ENCODE assay signal across 1 cellular context in the genomic region with DNA sequence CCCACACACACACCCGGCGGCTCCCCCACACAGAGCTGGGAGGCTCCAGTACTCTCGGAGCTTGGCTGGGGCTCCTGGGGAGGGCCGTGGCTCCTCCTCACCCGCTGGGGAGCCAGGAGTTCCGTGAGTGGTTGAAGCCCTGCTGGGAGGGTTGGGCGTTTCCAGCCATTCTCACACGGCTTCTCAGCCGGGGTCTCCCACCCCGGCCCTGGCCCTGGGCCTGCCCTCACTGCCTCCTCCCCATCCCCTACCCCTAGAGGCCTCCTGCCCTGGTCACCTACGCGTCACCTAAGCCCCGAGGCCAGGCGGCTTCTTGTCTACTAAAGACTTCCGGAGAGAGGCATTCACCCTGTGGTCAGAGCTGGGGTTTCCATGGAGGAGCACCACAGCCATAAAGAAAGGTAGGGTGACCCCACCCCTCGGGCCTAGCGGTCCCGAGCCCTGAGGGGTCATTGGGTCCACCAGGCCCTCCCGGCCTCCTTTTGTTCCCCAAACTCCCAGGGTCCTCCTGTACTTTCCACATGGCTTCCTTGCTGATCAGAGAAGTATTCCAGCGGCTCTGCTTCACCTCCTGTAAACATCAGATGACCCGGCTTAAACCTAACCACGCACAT.
TF ChIP-seq lines count a peak whose summit lies in the region.

No MANE protein-coding gene starts in this region.

TF ChIP-seq in HepG2, 621 proteins besides CTCF, POLR2A, EP300 and RAD21 (continued from another document and continues in another):
- TF ChIP-seq, protein P1, sequence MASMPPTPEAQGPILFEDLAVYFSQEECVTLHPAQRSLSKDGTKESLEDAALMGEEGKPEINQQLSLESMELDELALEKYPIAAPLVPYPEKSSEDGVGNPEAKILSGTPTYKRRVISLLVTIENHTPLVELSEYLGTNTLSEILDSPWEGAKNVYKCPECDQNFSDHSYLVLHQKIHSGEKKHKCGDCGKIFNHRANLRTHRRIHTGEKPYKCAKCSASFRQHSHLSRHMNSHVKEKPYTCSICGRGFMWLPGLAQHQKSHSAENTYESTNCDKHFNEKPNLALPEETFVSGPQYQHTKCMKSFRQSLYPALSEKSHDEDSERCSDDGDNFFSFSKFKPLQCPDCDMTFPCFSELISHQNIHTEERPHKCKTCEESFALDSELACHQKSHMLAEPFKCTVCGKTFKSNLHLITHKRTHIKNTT (CRISPR knock-in tag; IDR thresholded peaks at IDR 0.05) = no peak
- no peak for TF ChIP-seq ZNF703 (CRISPR knock-in tag; IDR thresholded peaks at IDR 0.05; ENCODE audit: borderline replicate concordance)
- no peak for TF ChIP-seq ZFP62 (CRISPR knock-in tag; IDR thresholded peaks at IDR 0.05)
- TF ChIP-seq SP2 (CRISPR knock-in tag; IDR thresholded peaks at IDR 0.05) = no peak
- TF ChIP-seq ZNF24 (IDR thresholded peaks at IDR 0.05) = no peak
- no peak for TF ChIP-seq ZNF326 (CRISPR knock-in tag; IDR thresholded peaks at IDR 0.05; ENCODE audit: borderline replicate concordance)
- no peak for TF ChIP-seq RAD51 (IDR thresholded peaks at IDR 0.05; ENCODE audit: borderline replicate concordance)
- no peak for TF ChIP-seq KLF12 (CRISPR knock-in tag; IDR thresholded peaks at IDR 0.05; ENCODE audit: borderline replicate concordance)
- no peak for TF ChIP-seq YEATS2 (CRISPR knock-in tag; IDR thresholded peaks at IDR 0.05; ENCODE audit: borderline replicate concordance)
- TF ChIP-seq HMG20B (CRISPR knock-in tag; conservative IDR thresholded peaks at IDR 0.05) = no peak
- TF ChIP-seq ZNF343 (CRISPR knock-in tag; IDR thresholded peaks at IDR 0.05) = no peak
- no peak for TF ChIP-seq NR1H2 (CRISPR knock-in tag; IDR thresholded peaks at IDR 0.05; ENCODE audit: borderline replicate concordance, low read depth)
- no peak for TF ChIP-seq ZNF614 (CRISPR knock-in tag; IDR thresholded peaks at IDR 0.05; ENCODE audit: borderline replicate concordance)
- TF ChIP-seq, protein P2, sequence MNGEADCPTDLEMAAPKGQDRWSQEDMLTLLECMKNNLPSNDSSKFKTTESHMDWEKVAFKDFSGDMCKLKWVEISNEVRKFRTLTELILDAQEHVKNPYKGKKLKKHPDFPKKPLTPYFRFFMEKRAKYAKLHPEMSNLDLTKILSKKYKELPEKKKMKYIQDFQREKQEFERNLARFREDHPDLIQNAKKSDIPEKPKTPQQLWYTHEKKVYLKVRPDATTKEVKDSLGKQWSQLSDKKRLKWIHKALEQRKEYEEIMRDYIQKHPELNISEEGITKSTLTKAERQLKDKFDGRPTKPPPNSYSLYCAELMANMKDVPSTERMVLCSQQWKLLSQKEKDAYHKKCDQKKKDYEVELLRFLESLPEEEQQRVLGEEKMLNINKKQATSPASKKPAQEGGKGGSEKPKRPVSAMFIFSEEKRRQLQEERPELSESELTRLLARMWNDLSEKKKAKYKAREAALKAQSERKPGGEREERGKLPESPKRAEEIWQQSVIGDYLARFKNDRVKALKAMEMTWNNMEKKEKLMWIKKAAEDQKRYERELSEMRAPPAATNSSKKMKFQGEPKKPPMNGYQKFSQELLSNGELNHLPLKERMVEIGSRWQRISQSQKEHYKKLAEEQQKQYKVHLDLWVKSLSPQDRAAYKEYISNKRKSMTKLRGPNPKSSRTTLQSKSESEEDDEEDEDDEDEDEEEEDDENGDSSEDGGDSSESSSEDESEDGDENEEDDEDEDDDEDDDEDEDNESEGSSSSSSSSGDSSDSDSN (CRISPR knock-in tag; IDR thresholded peaks at IDR 0.05) = peak; percentile 90
- peak; percentile 43; the same call in 1 of the 2 replicates for TF ChIP-seq EED (CRISPR knock-in tag; IDR thresholded peaks at IDR 0.05)
- TF ChIP-seq TEAD3 (CRISPR knock-in tag; optimal IDR thresholded peaks at IDR 0.05; ENCODE audit: borderline replicate concordance) = no peak
- TF ChIP-seq, protein P3, sequence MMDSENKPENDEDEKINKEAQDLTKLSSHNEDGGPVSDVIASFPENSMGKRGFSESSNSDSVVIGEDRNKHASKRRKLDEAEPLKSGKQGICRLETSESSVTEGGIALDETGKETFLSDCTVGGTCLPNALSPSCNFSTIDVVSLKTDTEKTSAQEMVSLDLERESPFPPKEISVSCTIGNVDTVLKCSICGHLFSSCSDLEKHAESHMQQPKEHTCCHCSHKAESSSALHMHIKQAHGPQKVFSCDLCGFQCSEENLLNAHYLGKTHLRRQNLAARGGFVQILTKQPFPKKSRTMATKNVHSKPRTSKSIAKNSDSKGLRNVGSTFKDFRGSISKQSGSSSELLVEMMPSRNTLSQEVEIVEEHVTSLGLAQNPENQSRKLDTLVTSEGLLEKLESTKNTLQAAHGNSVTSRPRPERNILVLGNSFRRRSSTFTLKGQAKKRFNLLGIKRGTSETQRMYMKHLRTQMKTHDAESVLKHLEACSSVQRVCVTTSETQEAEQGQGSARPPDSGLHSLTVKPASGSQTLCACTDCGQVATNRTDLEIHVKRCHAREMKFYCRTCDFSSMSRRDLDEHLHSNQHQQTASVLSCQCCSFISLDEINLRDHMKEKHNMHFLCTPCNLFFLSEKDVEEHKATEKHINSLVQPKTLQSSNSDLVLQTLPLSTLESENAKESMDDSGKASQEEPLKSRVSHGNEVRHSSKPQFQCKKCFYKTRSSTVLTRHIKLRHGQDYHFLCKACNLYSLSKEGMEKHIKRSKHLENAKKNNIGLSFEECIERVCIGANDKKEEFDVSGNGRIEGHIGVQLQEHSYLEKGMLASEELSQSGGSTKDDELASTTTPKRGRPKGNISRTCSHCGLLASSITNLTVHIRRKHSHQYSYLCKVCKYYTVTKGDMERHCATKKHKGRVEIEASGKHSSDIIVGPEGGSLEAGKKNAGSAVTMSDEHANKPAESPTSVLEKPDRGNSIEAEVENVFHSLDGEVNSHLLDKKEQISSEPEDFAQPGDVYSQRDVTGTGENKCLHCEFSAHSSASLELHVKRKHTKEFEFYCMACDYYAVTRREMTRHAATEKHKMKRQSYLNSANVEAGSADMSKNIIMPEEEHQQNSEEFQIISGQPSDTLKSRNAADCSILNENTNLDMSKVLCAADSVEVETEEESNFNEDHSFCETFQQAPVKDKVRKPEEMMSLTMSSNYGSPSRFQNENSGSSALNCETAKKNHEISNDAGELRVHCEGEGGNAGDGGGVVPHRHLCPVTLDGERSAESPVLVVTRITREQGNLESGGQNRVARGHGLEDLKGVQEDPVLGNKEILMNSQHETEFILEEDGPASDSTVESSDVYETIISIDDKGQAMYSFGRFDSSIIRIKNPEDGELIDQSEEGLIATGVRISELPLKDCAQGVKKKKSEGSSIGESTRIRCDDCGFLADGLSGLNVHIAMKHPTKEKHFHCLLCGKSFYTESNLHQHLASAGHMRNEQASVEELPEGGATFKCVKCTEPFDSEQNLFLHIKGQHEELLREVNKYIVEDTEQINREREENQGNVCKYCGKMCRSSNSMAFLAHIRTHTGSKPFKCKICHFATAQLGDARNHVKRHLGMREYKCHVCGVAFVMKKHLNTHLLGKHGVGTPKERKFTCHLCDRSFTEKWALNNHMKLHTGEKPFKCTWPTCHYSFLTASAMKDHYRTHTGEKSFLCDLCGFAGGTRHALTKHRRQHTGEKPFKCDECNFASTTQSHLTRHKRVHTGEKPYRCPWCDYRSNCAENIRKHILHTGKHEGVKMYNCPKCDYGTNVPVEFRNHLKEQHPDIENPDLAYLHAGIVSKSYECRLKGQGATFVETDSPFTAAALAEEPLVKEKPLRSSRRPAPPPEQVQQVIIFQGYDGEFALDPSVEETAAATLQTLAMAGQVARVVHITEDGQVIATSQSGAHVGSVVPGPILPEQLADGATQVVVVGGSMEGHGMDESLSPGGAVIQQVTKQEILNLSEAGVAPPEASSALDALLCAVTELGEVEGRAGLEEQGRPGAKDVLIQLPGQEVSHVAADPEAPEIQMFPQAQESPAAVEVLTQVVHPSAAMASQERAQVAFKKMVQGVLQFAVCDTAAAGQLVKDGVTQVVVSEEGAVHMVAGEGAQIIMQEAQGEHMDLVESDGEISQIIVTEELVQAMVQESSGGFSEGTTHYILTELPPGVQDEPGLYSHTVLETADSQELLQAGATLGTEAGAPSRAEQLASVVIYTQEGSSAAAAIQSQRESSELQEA (CRISPR knock-in tag; IDR thresholded peaks at IDR 0.05; ENCODE audit: not compliant biosample characterization) = no peak
- 0 out of 2 replicates have a peak, but pooled peaks have one; percentile 17 for TF ChIP-seq KDM2A (CRISPR knock-in tag; IDR thresholded peaks at IDR 0.05; ENCODE audit: borderline replicate concordance, low read depth)
- TF ChIP-seq ZNF558 (CRISPR knock-in tag; IDR thresholded peaks at IDR 0.05; ENCODE audit: borderline replicate concordance) = no peak; the same call in 1 of the 2 replicates
- TF ChIP-seq ONECUT2 (CRISPR knock-in tag; IDR thresholded peaks at IDR 0.05) = no peak
- TF ChIP-seq ZNF546 (CRISPR knock-in tag; conservative IDR thresholded peaks at IDR 0.05) = no peak
- TF ChIP-seq ZNF720 (CRISPR knock-in tag; IDR thresholded peaks at IDR 0.05) = no peak
- no peak for TF ChIP-seq GATAD1 (CRISPR knock-in tag; IDR thresholded peaks at IDR 0.05)
- TF ChIP-seq, protein P4, sequence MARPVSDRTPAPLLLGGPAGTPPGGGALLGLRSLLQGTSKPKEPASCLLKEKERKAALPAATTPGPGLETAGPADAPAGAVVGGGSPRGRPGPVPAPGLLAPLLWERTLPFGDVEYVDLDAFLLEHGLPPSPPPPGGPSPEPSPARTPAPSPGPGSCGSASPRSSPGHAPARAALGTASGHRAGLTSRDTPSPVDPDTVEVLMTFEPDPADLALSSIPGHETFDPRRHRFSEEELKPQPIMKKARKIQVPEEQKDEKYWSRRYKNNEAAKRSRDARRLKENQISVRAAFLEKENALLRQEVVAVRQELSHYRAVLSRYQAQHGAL (CRISPR knock-in tag; IDR thresholded peaks at IDR 0.05; ENCODE audit: not compliant biosample characterization) = no peak
- TF ChIP-seq ZNF20 (CRISPR knock-in tag; IDR thresholded peaks at IDR 0.05) = 0 out of 2 replicates have a peak, but pooled peaks have one; percentile 46
- no peak for TF ChIP-seq ZNF878 (CRISPR knock-in tag; IDR thresholded peaks at IDR 0.05)
- TF ChIP-seq, protein P5, sequence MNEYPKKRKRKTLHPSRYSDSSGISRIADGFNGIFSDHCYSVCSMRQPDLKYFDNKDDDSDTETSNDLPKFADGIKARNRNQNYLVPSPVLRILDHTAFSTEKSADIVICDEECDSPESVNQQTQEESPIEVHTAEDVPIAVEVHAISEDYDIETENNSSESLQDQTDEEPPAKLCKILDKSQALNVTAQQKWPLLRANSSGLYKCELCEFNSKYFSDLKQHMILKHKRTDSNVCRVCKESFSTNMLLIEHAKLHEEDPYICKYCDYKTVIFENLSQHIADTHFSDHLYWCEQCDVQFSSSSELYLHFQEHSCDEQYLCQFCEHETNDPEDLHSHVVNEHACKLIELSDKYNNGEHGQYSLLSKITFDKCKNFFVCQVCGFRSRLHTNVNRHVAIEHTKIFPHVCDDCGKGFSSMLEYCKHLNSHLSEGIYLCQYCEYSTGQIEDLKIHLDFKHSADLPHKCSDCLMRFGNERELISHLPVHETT (CRISPR knock-in tag; conservative IDR thresholded peaks at IDR 0.05) = no peak
- TF ChIP-seq, protein P6, sequence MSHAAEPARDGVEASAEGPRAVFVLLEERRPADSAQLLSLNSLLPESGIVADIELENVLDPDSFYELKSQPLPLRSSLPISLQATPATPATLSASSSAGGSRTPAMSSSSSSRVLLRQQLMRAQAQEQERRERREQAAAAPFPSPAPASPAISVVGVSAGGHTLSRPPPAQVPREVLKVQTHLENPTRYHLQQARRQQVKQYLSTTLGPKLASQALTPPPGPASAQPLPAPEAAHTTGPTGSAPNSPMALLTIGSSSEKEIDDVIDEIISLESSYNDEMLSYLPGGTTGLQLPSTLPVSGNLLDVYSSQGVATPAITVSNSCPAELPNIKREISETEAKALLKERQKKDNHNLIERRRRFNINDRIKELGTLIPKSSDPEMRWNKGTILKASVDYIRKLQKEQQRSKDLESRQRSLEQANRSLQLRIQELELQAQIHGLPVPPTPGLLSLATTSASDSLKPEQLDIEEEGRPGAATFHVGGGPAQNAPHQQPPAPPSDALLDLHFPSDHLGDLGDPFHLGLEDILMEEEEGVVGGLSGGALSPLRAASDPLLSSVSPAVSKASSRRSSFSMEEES (CRISPR knock-in tag; IDR thresholded peaks at IDR 0.05) = no peak
- TF ChIP-seq, protein P7, sequence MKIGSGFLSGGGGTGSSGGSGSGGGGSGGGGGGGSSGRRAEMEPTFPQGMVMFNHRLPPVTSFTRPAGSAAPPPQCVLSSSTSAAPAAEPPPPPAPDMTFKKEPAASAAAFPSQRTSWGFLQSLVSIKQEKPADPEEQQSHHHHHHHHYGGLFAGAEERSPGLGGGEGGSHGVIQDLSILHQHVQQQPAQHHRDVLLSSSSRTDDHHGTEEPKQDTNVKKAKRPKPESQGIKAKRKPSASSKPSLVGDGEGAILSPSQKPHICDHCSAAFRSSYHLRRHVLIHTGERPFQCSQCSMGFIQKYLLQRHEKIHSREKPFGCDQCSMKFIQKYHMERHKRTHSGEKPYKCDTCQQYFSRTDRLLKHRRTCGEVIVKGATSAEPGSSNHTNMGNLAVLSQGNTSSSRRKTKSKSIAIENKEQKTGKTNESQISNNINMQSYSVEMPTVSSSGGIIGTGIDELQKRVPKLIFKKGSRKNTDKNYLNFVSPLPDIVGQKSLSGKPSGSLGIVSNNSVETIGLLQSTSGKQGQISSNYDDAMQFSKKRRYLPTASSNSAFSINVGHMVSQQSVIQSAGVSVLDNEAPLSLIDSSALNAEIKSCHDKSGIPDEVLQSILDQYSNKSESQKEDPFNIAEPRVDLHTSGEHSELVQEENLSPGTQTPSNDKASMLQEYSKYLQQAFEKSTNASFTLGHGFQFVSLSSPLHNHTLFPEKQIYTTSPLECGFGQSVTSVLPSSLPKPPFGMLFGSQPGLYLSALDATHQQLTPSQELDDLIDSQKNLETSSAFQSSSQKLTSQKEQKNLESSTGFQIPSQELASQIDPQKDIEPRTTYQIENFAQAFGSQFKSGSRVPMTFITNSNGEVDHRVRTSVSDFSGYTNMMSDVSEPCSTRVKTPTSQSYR (CRISPR knock-in tag; IDR thresholded peaks at IDR 0.05; ENCODE audit: borderline replicate concordance) = no peak
- no peak for TF ChIP-seq PCBP2 (optimal IDR thresholded peaks at IDR 0.05; ENCODE audit: low read depth, low read length, poor library complexity, severe bottlenecking)
- no peak for TF ChIP-seq CC2D1A (CRISPR knock-in tag; IDR thresholded peaks at IDR 0.05)
- TF ChIP-seq, protein P8, sequence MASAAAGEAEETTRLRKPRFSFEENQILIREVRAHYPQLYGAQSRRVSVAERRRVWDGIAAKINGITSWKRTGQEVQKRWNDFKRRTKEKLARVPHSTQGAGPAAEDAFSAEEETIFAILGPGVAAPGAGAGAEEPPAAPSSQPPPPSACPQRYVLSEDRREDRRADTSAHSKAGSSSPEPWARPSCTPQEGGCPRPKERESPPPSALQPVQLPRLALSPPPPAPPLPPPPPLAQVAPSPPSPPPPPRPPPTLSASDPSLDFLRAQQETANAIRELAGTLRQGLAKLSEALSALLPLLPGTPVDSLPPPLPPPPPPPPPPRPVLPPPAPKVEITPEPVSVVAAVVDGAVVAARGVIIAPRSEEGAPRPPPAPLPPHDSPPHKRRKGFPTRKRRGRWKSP (CRISPR knock-in tag; IDR thresholded peaks at IDR 0.05) = 0 out of 2 replicates have a peak, but pooled peaks have one; percentile 46
- TF ChIP-seq ZNF75D (CRISPR knock-in tag; IDR thresholded peaks at IDR 0.05; ENCODE audit: borderline replicate concordance) = no peak
- peak; percentile 59; the same call in 1 of the 2 replicates for TF ChIP-seq TBX2 (CRISPR knock-in tag; IDR thresholded peaks at IDR 0.05; ENCODE audit: borderline replicate concordance)
- TF ChIP-seq TCF7 (IDR thresholded peaks at IDR 0.05; ENCODE audit: low read depth) = peak; percentile 12; the same call in 1 of the 2 replicates
- TF ChIP-seq ZNF296 (CRISPR knock-in tag; conservative IDR thresholded peaks at IDR 0.05) = peak; percentile 60; the same call in 1 of the 2 replicates
- TF ChIP-seq, protein P9, sequence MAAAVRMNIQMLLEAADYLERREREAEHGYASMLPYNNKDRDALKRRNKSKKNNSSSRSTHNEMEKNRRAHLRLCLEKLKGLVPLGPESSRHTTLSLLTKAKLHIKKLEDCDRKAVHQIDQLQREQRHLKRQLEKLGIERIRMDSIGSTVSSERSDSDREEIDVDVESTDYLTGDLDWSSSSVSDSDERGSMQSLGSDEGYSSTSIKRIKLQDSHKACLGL (CRISPR knock-in tag; IDR thresholded peaks at IDR 0.05) = peak; percentile 17; the same call in 1 of the 2 replicates
